1 cellular context compared by ENCODE assay signal in the genomic region with DNA sequence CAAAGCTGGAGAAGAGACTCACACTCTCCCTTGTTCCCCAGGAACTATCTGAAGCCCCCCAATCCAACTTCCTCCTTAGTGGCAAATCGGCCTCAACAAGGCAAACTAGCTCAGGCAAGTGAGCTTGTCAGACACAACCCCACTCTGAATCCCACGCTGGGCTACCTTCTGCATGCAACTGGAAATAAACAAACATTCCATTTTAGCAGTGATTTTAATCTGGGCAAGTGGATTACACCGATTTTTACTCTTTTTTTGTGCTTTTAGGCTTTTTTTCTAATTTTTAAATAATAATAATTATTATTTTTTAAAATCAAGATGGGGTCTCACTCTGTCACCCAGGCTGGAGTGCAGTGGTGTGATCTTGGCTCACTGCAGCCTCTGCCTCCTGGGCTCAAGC.
TF ChIP-seq lines count a peak whose summit lies in the region.

No MANE protein-coding gene starts in this region.

TF ChIP-seq in K562, 482 proteins besides CTCF, POLR2A, EP300 and RAD21 (continued from another document):
- no peak for TF ChIP-seq MEIS2 (IDR thresholded peaks at IDR 0.05; ENCODE audit: partially characterized antibody)
- TF ChIP-seq KDM1A (IDR thresholded peaks at IDR 0.05) = peak; percentile 64 to 77
- no peak for TF ChIP-seq LEF1 (IDR thresholded peaks at IDR 0.05)
- TF ChIP-seq GATAD2A (IDR thresholded peaks at IDR 0.05) = no peak
- no peak for TF ChIP-seq MCM2 (IDR thresholded peaks at IDR 0.05; ENCODE audit: low read depth)
